ENCODE assay signal across 29 cellular contexts in genomic region chr1:239221656-239222055, GRCh38.
"Had no signal": no experiment of that assay in that cellular context is flagged by ENCODE, and none has a peak within 500 bp of the region (broad histone marks: within the 10 kb centered on the region; RNA-seq: fewer than 3 reads in every experiment).

No MANE protein-coding gene starts in this region.

- H3K4me3 ChIP-seq: body of pancreas, coronary artery, dorsolateral prefrontal cortex, gastrocnemius medialis, heart left ventricle had no signal

- ATAC-seq: activated CD4-positive, CD25-positive, alpha-beta regulatory T cell treated with anti-CD3 and anti-CD28 coated beads, Interleukin-2, amount 50 U/mL, for 24 hours; activated CD8-positive, alpha-beta T cell treated with anti-CD3 and anti-CD28 coated beads for 36 hours; activated T-cell treated with anti-CD3 and anti-CD28 coated beads, Interleukin-2, amount 50 U/mL, for 4 hours; activated T-helper 17 cell treated with anti-CD3 and anti-CD28 coated beads, Interleukin-2, amount 50 U/mL, for 72 hours; body of pancreas; esophagus mucosa; gastrocnemius medialis; heart left ventricle; T-helper 17 cell had no signal

- H3K4me1 ChIP-seq: body of pancreas, gastrocnemius medialis, heart left ventricle had no signal

- DNase-seq: activated B cell treated with CpG ODN at 0.5 μM for 24 hours; activated CD4-positive, alpha-beta T cell treated with anti-CD3 and anti-CD28 coated beads for 48 hours; activated CD4-positive, alpha-beta T cell treated with anti-CD3 and anti-CD28 coated beads, Interleukin-2, amount 50 U/mL, for 1 hour; activated CD4-positive, alpha-beta T cell treated with anti-CD3 and anti-CD28 coated beads, Interleukin-2, amount 50 U/mL, for 48 hours; activated CD8-positive, alpha-beta memory T cell treated with anti-CD3 and anti-CD28 coated beads for 24 hours; activated CD8-positive, alpha-beta T cell treated with anti-CD3 and anti-CD28 coated beads for 36 hours; activated effector memory CD4-positive, alpha-beta T cell treated with Interleukin-2 at 50 U/mL for 16 hours; activated gamma-delta T cell treated with Interleukin-2 at 50 U/mL for 16 hours; activated naive CD4-positive, alpha-beta T cell treated with anti-CD3 and anti-CD28 coated beads, Interleukin-2, amount 50 U/mL, for 16 hours; activated naive CD4-positive, alpha-beta T cell treated with Interleukin-2 at 50 U/mL for 16 hours; activated T-cell treated with anti-CD3 and anti-CD28 coated beads, Interleukin-2, amount 50 U/mL, for 4 hours; amygdala; aorta; body of pancreas; caudate nucleus; dorsolateral prefrontal cortex; effector memory CD4-positive, alpha-beta T cell; endodermal cell; foreskin fibroblast; gastrocnemius medialis; glutamatergic neuron; heart left ventricle; T-helper 17 cell; T1000; WERI-Rb-1 had no signal

- H3K27me3 ChIP-seq: body of pancreas, dorsolateral prefrontal cortex, gastrocnemius medialis, heart left ventricle had no signal

- H3K27ac ChIP-seq: body of pancreas, coronary artery, dorsolateral prefrontal cortex, gastrocnemius medialis, heart left ventricle, WERI-Rb-1 had no signal

- H3K9me3 ChIP-seq: gastrocnemius medialis had no signal

- H3K36me3 ChIP-seq: gastrocnemius medialis, heart left ventricle, WERI-Rb-1 had no signal
